ENCODE assay signal across 32 cellular contexts in genomic region chr16:74302341-74302740, GRCh38.
"Had no signal": no experiment of that assay in that cellular context is flagged by ENCODE, and none has a peak within 500 bp of the region (broad histone marks: within the 10 kb centered on the region; RNA-seq: fewer than 3 reads in every experiment).

No MANE protein-coding gene starts in this region.

- H3K9ac ChIP-seq: neural progenitor cell, parathyroid adenoma had no signal

- H3K27ac Mint-ChIP-seq: naive thymus-derived CD4-positive, alpha-beta T cell; natural killer cell; nephron; neural progenitor cell; stimulated activated memory B cell treated with anti-CD40 and anti-IgM and Interleukin-4, amounts not matched to agents 10 μg/mL and 1 μg/mL and 100 μg/mL, for 72 hours; stimulated activated naive CD8-positive, alpha-beta T cell treated with anti-CD3 and anti-CD28 coated beads, Interleukin-15, amount 100 ng/mL, for 72 hours; type B pancreatic cell had no signal

- H3K9me3 ChIP-seq: ovary, prostate gland, spleen, suprapubic skin, testis, tibial artery, transverse colon, upper lobe of right lung, uterus had no signal

- H3K9me3 Mint-ChIP-seq: naive thymus-derived CD4-positive, alpha-beta T cell; natural killer cell; nephron; neural progenitor cell; stimulated activated memory B cell treated with anti-CD40 and anti-IgM and Interleukin-4, amounts not matched to agents 10 μg/mL and 1 μg/mL and 100 μg/mL, for 72 hours; stimulated activated naive CD8-positive, alpha-beta T cell treated with anti-CD3 and anti-CD28 coated beads, Interleukin-15, amount 100 ng/mL, for 72 hours; type B pancreatic cell had no signal

- H3K4me3 Mint-ChIP-seq: naive thymus-derived CD4-positive, alpha-beta T cell; natural killer cell; nephron; neural progenitor cell; stimulated activated memory B cell treated with anti-CD40 and anti-IgM and Interleukin-4, amounts not matched to agents 10 μg/mL and 1 μg/mL and 100 μg/mL, for 72 hours; stimulated activated naive CD8-positive, alpha-beta T cell treated with anti-CD3 and anti-CD28 coated beads, Interleukin-15, amount 100 ng/mL, for 72 hours; type B pancreatic cell had no signal

- H3K36me3 ChIP-seq: ovary, uterus had no signal

- DNase-seq: naive thymus-derived CD4-positive, alpha-beta T cell; natural killer cell; occipital lobe; ovary; posterior cingulate gyrus; retina; right cardiac atrium; spleen; stimulated activated CD4-positive, alpha-beta T cell treated with anti-CD3 and anti-CD28 coated beads, Interleukin-12 subunit alpha, Interleukin-12 subunit beta, amount 100 ng/mL, for 4 hours; stimulated activated CD4-positive, alpha-beta T cell treated with anti-CD3 and anti-CD28 coated beads, Interleukin-1b, Interleukin-23, amount 100 ng/mL, for 48 hours; stimulated activated CD4-positive, alpha-beta T cell treated with anti-CD3 and anti-CD28 coated beads, Interleukin-4, amount 100 ng/mL, for 1 hour; stimulated activated CD4-positive, alpha-beta T cell treated with anti-CD3 and anti-CD28 coated beads, Interleukin-4, amount 100 ng/mL, for 4 hours; stimulated activated CD8-positive, alpha-beta memory T cell treated with anti-CD3 and anti-CD28 coated beads, Interleukin-4, amount 100 ng/mL, for 48 hours; stimulated activated naive CD4-positive, alpha-beta T cell; stimulated activated naive CD8-positive, alpha-beta T cell treated with anti-CD3 and anti-CD28 coated beads, Interleukin-15, amount 100 ng/mL, for 72 hours; stimulated activated naive CD8-positive, alpha-beta T cell treated with anti-CD3 and anti-CD28 coated beads, Interleukin-15, Interleukin-2, amounts not matched to agents 100 U/mL and 50 U/mL, for 24 hours; substantia nigra; testis; tibial artery; transverse colon; upper lobe of right lung; uterus had no signal

- H3K4me1 Mint-ChIP-seq: nephron had no signal

- H3K27me3 Mint-ChIP-seq: naive thymus-derived CD4-positive, alpha-beta T cell; stimulated activated memory B cell treated with anti-CD40 and anti-IgM and Interleukin-4, amounts not matched to agents 10 μg/mL and 1 μg/mL and 100 μg/mL, for 72 hours; stimulated activated naive CD8-positive, alpha-beta T cell treated with anti-CD3 and anti-CD28 coated beads, Interleukin-15, amount 100 ng/mL, for 72 hours; type B pancreatic cell had no signal

- H3K27ac ChIP-seq: neural progenitor cell, ovary, parathyroid adenoma, prostate gland, skin epidermis, spleen, suprapubic skin, testis, tibial artery, transverse colon, upper lobe of right lung, uterus had no signal

- H3K4me2 ChIP-seq: neural progenitor cell, smooth muscle cell had no signal

- H3K4me3 ChIP-seq: neural progenitor cell, ovary, prostate gland, skin epidermis, smooth muscle cell, spleen, suprapubic skin, testis, tibial artery, transverse colon, upper lobe of right lung, uterus had no signal

- H2AFZ ChIP-seq: neural progenitor cell, parathyroid adenoma had no signal

- H3K27me3 ChIP-seq: neural progenitor cell, ovary, spleen, suprapubic skin, testis, tibial artery, transverse colon, upper lobe of right lung, uterus had no signal

- ATAC-seq: naive thymus-derived CD4-positive, alpha-beta T cell; natural killer cell; right cardiac atrium; sciatic nerve; stimulated activated memory B cell treated with anti-CD40 and anti-IgM and Interleukin-4, amounts not matched to agents 10 μg/mL and 1 μg/mL and 100 μg/mL, for 72 hours; stimulated activated naive CD8-positive, alpha-beta T cell treated with anti-CD3 and anti-CD28 coated beads, Interleukin-15, amount 100 ng/mL, for 72 hours; stimulated activated naive CD8-positive, alpha-beta T cell treated with anti-CD3 and anti-CD28 coated beads, Interleukin-15, Interleukin-2, amounts not matched to agents 100 U/mL and 50 U/mL, for 24 hours; upper lobe of right lung had no signal
